ENCODE assay signal across 11 cellular contexts in genomic region chr15:59571606-59572005, GRCh38. TPM values are rescaled to one million over a fixed set of nuclear protein-coding genes. Genes with fewer than 3 reads are reported as not detected.
"Had no signal": no experiment of that assay in that cellular context is flagged by ENCODE, and none has a peak within 500 bp of the region (broad histone marks: within the 10 kb centered on the region; RNA-seq: fewer than 3 reads in every experiment).

No MANE protein-coding gene starts in this region.

- H3K4me2 ChIP-seq: GM23338 had no signal

- H2AFZ ChIP-seq: GM23248, GM23338 had no signal

- H3K27ac ChIP-seq: GM23248 had no signal

- H3K9ac ChIP-seq: GM23248 had no signal

- FAIRE-seq: H1, H54 had no signal

- H3K4me1 ChIP-seq: HAP-1 had no signal

- H3K4me3 ChIP-seq: GM23248, GM23338, HAP-1 had no signal

- ATAC-seq: GM23338, HCT116 had no signal

- H3K36me3 ChIP-seq: HAP-1 had no signal

- DNase-seq: GM23248, GOT3, H7, H9, HCEC 1CT, HFFc6 had no signal

- H3K9me3 ChIP-seq: HAP-1 had no signal

RNA-seq across cellular contexts. Expression of gene GCNT3, which starts 40.0 kb away (rescaled TPM):
- total RNA-seq: GM23248, GM23338, H1, H7, H9, HFFc6 had no signal
- polyA plus RNA-seq: GM23248, GM23338, H1 had no signal
